In the genomic region with DNA sequence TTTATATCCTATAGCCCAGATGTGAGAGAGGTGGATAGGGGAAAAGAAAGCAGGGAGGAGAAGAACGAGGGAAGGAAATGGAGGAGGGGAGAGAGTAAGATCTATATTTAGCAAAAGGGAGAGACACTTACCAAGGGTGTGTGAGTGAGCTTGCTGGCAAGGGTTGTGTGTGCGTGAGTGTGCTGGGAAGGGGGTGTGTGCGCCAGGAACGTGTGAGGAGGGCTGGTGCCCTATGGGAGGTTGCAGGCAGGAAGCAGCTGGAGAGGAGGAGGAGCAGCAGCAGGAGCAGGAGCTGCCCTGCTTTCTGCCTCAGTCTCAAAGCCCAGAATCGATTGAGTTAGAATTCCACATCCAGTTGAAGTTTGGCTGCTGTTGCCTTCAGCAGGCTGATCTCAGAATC, we compare ENCODE assay signal across 10 cellular contexts.
DNase-seq lines count a peak whose midpoint lies in the region; ATAC-seq and TF ChIP-seq lines count a peak whose summit lies in the region.
"Had no signal": no experiment of that assay in that cellular context is flagged by ENCODE, and none has a peak within 500 bp of the region (broad histone marks: within the 10 kb centered on the region; RNA-seq: fewer than 3 reads in every experiment).

No MANE protein-coding gene starts in this region.

- peaks cover 4% of the 10 kb centered on the region for H3K36me3 Mint-ChIP-seq in type B pancreatic cell

- DNase-seq in NCI-H510A treated with DMSO at 0.1 percent for 48 hours (lab: John Stamatoyannopoulos, UW) (peak; percentile 20), NCI-H510A (lab: John Stamatoyannopoulos, UW) (no peak), choroid plexus epithelial cell (ENCODE audit: low read depth) (peak; percentile 69), lung (ENCODE audit: low spot score) (peak; percentile 42), type B pancreatic cell (ENCODE audit: extremely low spot score, unreplicated experiment) (no peak), RWPE1 (ENCODE audit: low spot score) (no peak)
- DNase-seq in activated naive CD4-positive, alpha-beta T cell treated with anti-CD3 and anti-CD28 coated beads, Interleukin-2, amount 50 U/mL, for 16 hours, result no peak
- DNase-seq: activated CD8-positive, alpha-beta T cell treated with anti-CD3 and anti-CD28 coated beads for 36 hours had no signal

- 0 to 4% methylated on average over 5 of the region's 5 CpGs for WGBS in lung, 2 donors

- H3K27me3 Mint-ChIP-seq in type B pancreatic cell, result no peaks in the 10 kb centered on the region

- peak overlapping the region; percentile 62 to 88 for H3K27ac ChIP-seq in lung (ENCODE audit: low read depth in 1 of 2, low read length in 1 of 2)
- no peak overlapping the region for H3K27ac ChIP-seq in RWPE1
- H3K27ac ChIP-seq: C4-2B had no signal

- peak overlapping the region; percentile 72 for H3K27ac Mint-ChIP-seq in type B pancreatic cell
- H3K27ac Mint-ChIP-seq: activated CD8-positive, alpha-beta T cell treated with anti-CD3 and anti-CD28 coated beads for 36 hours had no signal

- H3K4me1 ChIP-seq in lung (ENCODE audit: control insufficient read depth in 2 of 2, insufficient read depth in 2 of 2, low read length in 2 of 2), result peaks cover 9 to 20% of the 10 kb centered on the region in 2 donors

- H3K4me3 Mint-ChIP-seq in type B pancreatic cell, result no peak overlapping the region
- H3K4me3 Mint-ChIP-seq: activated CD8-positive, alpha-beta T cell treated with anti-CD3 and anti-CD28 coated beads for 36 hours had no signal

- ATAC-seq in lung (ENCODE audit: insufficient read depth, low FRiP score) (peak; percentile 47), HG02870 (IDR thresholded peaks at IDR 0.05; ENCODE audit: unreplicated experiment) (no peak)
- ATAC-seq: activated CD8-positive, alpha-beta T cell treated with anti-CD3 and anti-CD28 coated beads for 36 hours had no signal

- POLR2A ChIA-PET in RWPE1 (lab: Yijun Ruan, JAX; ENCODE audit: low non-redundant PET), result no interaction called here

- H3K9me3 Mint-ChIP-seq in type B pancreatic cell, result no peaks in the 10 kb centered on the region
- H3K9me3 Mint-ChIP-seq: activated CD8-positive, alpha-beta T cell treated with anti-CD3 and anti-CD28 coated beads for 36 hours had no signal

- H3K36me3 ChIP-seq in lung (ENCODE audit: control insufficient read depth in 2 of 2, insufficient read depth in 2 of 2, low read length in 2 of 2), result peaks cover 0 to 3% of the 10 kb centered on the region in 2 donors

- H3K9me3 ChIP-seq in lung (ENCODE audit: control insufficient read depth in 2 of 2, insufficient read depth in 1 of 2, low read length in 1 of 2), result no peaks in the 10 kb centered on the region

- H3K27me3 ChIP-seq in lung (ENCODE audit: control insufficient read depth, insufficient read depth), result no peaks in the 10 kb centered on the region

- CTCF ChIA-PET in RWPE1 (lab: Yijun Ruan, JAX), result interaction anchor here (0.7 kb wide), 1 partner anchor 93 kb away, joined by 3 read pairs; no protein-coding TSS in a partner anchor

- H3K4me3 ChIP-seq in choroid plexus epithelial cell (ENCODE audit: low read depth, low read length), result peak overlapping the region; percentile 35
- no peak overlapping the region for H3K4me3 ChIP-seq in lung

- TF ChIP-seq CTCF in choroid plexus epithelial cell (conservative IDR thresholded peaks at IDR 0.05; ENCODE audit: low read depth, low read length), result no peak
- no peak for TF ChIP-seq CTCF in lung (IDR thresholded peaks at IDR 0.05; ENCODE audit: control extremely low read depth, extremely low read depth)
- TF ChIP-seq CTCF in type B pancreatic cell (conservative IDR thresholded peaks at IDR 0.05), result no peak
- TF ChIP-seq CTCF in RWPE1 (conservative IDR thresholded peaks at IDR 0.05; ENCODE audit: low read depth), result no peak

- H3K4me1 Mint-ChIP-seq in type B pancreatic cell (ENCODE audit: unreplicated experiment), result peaks cover 23% of the 10 kb centered on the region

Comparison
In these comparisons a context has a peak if more than half of its experiments do, and no peak if none do; other contexts are left out.
1. DNase-seq: peak in NCI-H510A treated with DMSO at 0.1 percent for 48 hours (single experiment), choroid plexus epithelial cell (single experiment) and lung (single experiment); none in NCI-H510A (single experiment), type B pancreatic cell (single experiment), activated naive CD4-positive, alpha-beta T cell treated with anti-CD3 and anti-CD28 coated beads, Interleukin-2, amount 50 U/mL, for 16 hours (single experiment) and RWPE1 (single experiment).